ENCODE assay signal across 8 cellular contexts in the genomic region with DNA sequence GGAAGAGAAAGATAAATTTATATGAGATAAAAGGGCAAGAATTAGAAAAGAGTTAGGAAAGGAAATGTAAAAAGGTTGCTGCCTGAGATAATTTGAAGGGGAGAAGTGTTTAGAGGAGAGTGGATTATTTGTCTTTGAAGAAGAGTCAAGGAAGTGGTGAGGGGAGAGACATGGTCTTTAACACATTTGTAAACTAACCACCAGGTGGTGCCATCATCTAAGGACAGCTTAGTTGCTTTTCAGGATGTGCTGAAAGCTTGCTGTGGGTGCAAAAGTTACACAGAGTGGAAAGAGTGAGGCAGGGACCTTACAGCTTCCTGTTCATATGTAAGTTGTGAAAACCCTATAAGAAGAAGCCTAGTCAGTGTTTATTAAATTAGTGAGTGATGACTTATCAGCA.
DNase-seq lines count a peak whose midpoint lies in the region; ATAC-seq and TF ChIP-seq lines count a peak whose summit lies in the region.

No MANE protein-coding gene starts in this region.

- ATAC-seq in HG03039 (IDR thresholded peaks at IDR 0.05; ENCODE audit: unreplicated experiment) (no peak), GM19328 (IDR thresholded peaks at IDR 0.05; ENCODE audit: unreplicated experiment) (no peak)

- H3K36me3 ChIP-seq in mammary epithelial cell (ENCODE audit: insufficient read depth, low read length), result no peaks in the 10 kb centered on the region

- CTCF ChIA-PET in mammary epithelial cell (lab: Charles Lee; ENCODE audit: low non-redundant PET), result no interaction called here

- DNase-seq in ACHN (peak; percentile 33), GM13977 (ENCODE audit: low spot score) (peak; percentile 7), NCI-H2081 treated with DMSO at 0.1 percent for 48 hours (lab: John Stamatoyannopoulos, UW) (peak; percentile 75), mammary epithelial cell (peak; percentile 7), NCI-H1092 treated with DMSO at 0.1 percent for 48 hours (lab: John Stamatoyannopoulos, UW) (no peak), inferior parietal cortex (ENCODE audit: extremely low spot score) (no peak)

- H4K20me1 ChIP-seq in mammary epithelial cell (ENCODE audit: insufficient read depth, low read length), result no peaks in the 10 kb centered on the region

- H3K27me3 ChIP-seq in mammary epithelial cell (ENCODE audit: insufficient read depth, low read length), result no peaks in the 10 kb centered on the region

- TF ChIP-seq CTCF in GM13977 (IDR thresholded peaks at IDR 0.05; ENCODE audit: extremely low read depth, insufficient read depth, missing control alignments) (peak; percentile 42), mammary epithelial cell (conservative IDR thresholded peaks at IDR 0.05 in 1 of 2, IDR thresholded peaks at IDR 0.05 in 1 of 2; ENCODE audit: extremely low read depth in 1 of 2, insufficient read depth in 1 of 2, low read depth in 1 of 2, low read length in 2 of 2) (peak; percentile 38 to 40)

- no TSS peak for BruUV-seq in mammary epithelial cell (replicated peaks; lab: Mats Ljungman, UMichigan)

- H3K4me1 ChIP-seq in mammary epithelial cell (ENCODE audit: insufficient read depth, low read length), result no peaks in the 10 kb centered on the region

- no peak overlapping the region for H3K4me3 ChIP-seq in mammary epithelial cell (replicated peaks in 1 of 3; ENCODE audit: insufficient read depth in 1 of 3, low read depth in 2 of 3, low read length in 3 of 3)

- dilution Hi-C loops in mammary epithelial cell (cut with HindIII; ENCODE audit: low sequenced_read_pairs), result no loop called here

- no peak overlapping the region for H2AFZ ChIP-seq in mammary epithelial cell (ENCODE audit: low read depth, low read length)

- no peak overlapping the region for H3K27ac ChIP-seq in mammary epithelial cell (ENCODE audit: insufficient read depth, low read depth, low read length)

- intact Hi-C loops in mammary epithelial cell (cut with micrococcal nuclease), result no loop called here

- in situ Hi-C loops in ACHN (cut with HindIII; ENCODE audit: low pct_ligation_motif_present, low pct_unique_long_range_greater_than_20kb, low sequenced_read_pairs), result no loop called here
- in situ Hi-C loops in GM13977 (cut with MboI; ENCODE audit: low pct_unique_long_range_greater_than_20kb, low sequenced_read_pairs, unreplicated experiment), result no loop called here
- in situ Hi-C loops in mammary epithelial cell (cut with MboI; ENCODE audit: low sequenced_read_pairs in 2 of 2), result no loop called here

- H3K4me2 ChIP-seq in mammary epithelial cell (ENCODE audit: insufficient read depth, low read depth, low read length), result no peak overlapping the region

- no peak overlapping the region for H3K9ac ChIP-seq in mammary epithelial cell (ENCODE audit: insufficient read depth, low read length)

- no peaks in the 10 kb centered on the region for H3K9me3 ChIP-seq in mammary epithelial cell (replicated peaks; ENCODE audit: insufficient read depth, low read length)

- no peaks in the 10 kb centered on the region for H3K79me2 ChIP-seq in mammary epithelial cell (ENCODE audit: insufficient read depth, low read length)

Comparison
In these comparisons a context has a peak if more than half of its experiments do, and no peak if none do; other contexts are left out.
1. DNase-seq: peak in ACHN (single experiment), GM13977 (single experiment), NCI-H2081 treated with DMSO at 0.1 percent for 48 hours (single experiment) and mammary epithelial cell (single experiment); none in NCI-H1092 treated with DMSO at 0.1 percent for 48 hours (single experiment) and inferior parietal cortex (single experiment).